ENCODE assay signal across 1 cellular context in the genomic region with DNA sequence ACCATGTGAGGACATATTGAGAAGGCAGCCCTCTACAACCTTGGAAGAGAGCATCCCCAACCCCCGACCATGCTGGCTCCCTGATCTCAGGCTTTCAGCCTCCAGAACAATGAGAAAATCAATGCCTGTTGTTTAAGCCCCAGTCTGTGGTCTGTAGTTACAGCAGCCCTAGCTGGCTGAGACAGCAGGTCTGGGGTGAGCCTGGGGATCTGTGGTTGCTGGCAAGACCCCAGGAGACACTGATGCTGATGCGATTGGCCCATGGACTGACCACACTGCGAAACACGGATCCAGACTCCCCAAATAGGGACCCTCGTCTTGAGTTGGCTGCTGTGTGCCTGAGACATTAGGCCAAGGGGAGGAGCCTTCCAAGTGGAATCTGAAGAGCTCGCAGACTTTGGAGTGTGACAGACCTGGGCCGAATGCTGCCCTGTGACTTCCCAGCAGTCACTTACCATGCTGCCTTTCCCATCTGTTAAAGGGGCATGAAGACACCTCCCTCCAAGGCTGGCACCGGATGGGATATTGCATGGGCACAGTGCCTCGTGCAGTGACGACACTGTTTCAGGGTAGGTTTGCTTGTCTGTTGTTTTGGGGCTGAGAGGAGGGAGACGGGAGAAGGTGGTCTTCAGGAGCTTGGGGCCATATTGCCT.
TF ChIP-seq lines count a peak whose summit lies in the region.

No MANE protein-coding gene starts in this region.

TF ChIP-seq in WTC11, 78 proteins besides CTCF, POLR2A, EP300 and RAD21 (continued from another document):
- no peak for TF ChIP-seq ATF6 (CRISPR knock-in tag; IDR thresholded peaks at IDR 0.05)
- no peak for TF ChIP-seq NR2C2 (CRISPR knock-in tag; IDR thresholded peaks at IDR 0.05)
- TF ChIP-seq PRRX2 (CRISPR knock-in tag; IDR thresholded peaks at IDR 0.05) = no peak
TF ChIP-seq in WTC11: peak in this region for 0.
